ENCODE assay signal across 21 cellular contexts in genomic region chr21:39479164-39479563, GRCh38.
"Had no signal": no experiment of that assay in that cellular context is flagged by ENCODE, and none has a peak within 500 bp of the region (broad histone marks: within the 10 kb centered on the region; RNA-seq: fewer than 3 reads in every experiment).

No MANE protein-coding gene starts in this region.

- DNase-seq: IMR-90, Kasumi-1, MM.1S, NCI-H1436, NCI-H187, NCI-H2029, NCI-H2081 treated with DMSO at 0.1 percent for 48 hours, NCI-H2171, NCI-H226, NCI-H446, NCI-H510A, NCI-H524 treated with DMSO at 0.1 percent for 48 hours, NCI-H69, NCI-H774, Right ventricle myocardium superior, RPMI8226, SIG-M5, SK-N-SH, SW 1271 had no signal

- H3K27ac ChIP-seq: HL-60, KMS-11 had no signal

- H3K9me3 ChIP-seq: SK-N-SH had no signal
